ENCODE assay signal across 1 cellular context in the genomic region with DNA sequence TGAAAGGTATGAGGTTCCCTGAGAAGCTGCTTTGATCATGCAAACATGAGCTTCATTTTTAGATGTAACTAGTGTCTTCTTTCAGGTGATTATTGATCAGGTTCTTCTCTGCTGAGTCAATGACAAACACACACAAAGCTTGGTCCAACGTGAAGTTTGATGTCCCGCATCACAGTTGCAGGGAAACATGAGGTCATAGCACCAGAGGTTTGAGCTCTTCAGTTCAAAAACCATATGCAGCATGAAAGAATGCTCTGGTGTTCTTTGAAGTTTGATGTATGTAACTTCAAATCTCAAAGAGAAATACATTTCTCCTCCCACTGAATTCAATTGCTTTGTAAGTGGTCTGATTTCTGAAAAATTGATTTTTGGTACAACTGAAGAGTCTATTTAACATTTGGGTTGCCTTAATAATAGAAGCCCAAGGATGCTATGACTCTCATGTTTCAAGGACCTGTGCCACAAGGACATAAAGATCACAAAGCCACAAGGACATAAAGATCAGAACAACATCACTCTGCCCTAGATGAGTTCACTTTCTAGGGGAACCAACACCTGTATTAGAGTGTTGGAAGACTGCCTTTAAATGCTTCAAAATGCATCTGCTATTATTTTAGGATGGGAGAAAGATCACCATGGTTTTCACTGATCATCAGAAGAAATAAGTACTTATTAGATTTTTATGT.
TF ChIP-seq lines count a peak whose summit lies in the region.

No MANE protein-coding gene starts in this region.

TF ChIP-seq in GM12891, 5 proteins besides CTCF, POLR2A, EP300 and RAD21:
- TF ChIP-seq SPI1 (IDR thresholded peaks at IDR 0.05; ENCODE audit: low read depth, low read length) (no peak), POLR2AphosphoS5 (IDR thresholded peaks at IDR 0.05; ENCODE audit: low read depth, low read length) (no peak), POU2F2 (IDR thresholded peaks at IDR 0.05; ENCODE audit: low read depth, low read length) (no peak), TAF1 (IDR thresholded peaks at IDR 0.05; ENCODE audit: low read depth, low read length) (no peak), PAX5 (IDR thresholded peaks at IDR 0.05; ENCODE audit: insufficient read depth, low read length, severe bottlenecking) (no peak)
